In the genomic region with DNA sequence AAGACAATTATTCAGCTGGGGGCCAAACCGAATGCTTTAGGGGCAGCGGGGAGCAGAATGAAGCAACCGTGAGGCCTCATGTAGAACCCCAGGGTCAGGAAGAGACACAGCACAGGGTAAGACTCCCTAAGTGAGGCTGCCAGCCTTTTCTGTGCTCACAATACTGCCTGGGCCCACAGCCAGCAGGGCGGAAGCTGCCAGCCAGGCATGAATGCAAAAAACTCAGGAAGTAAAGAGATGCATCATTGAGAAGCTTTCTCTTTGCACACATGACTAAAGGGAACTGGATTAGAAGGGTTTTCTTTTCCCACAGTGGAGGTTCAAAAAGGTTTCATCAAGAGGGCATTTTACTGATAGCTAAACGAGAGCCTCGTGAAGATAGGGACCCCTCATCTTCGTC, we compare ENCODE assay signal across 8 cellular contexts. TPM values are rescaled to one million over a fixed set of nuclear protein-coding genes. Genes with fewer than 3 reads are reported as not detected.
DNase-seq lines count a peak whose midpoint lies in the region; ATAC-seq, FAIRE-seq and TF ChIP-seq lines count a peak whose summit lies in the region.

No MANE protein-coding gene starts in this region.

- ATAC-seq in left lobe of liver (peak; percentile 42), HG03108 (IDR thresholded peaks at IDR 0.05; ENCODE audit: unreplicated experiment) (no peak)

- no peaks in the 10 kb centered on the region for H3K36me3 ChIP-seq in MG63

- H3K27me3 ChIP-seq in MG63: no peaks in the 10 kb centered on the region

- no peak for FAIRE-seq in D721Med (lab: Jason Lieb, UNC)

- peak overlapping the region; percentile 62 for H3K4me3 Mint-ChIP-seq in MCF 10A (ENCODE audit: unreplicated experiment)

- no peaks in the 10 kb centered on the region for H3K27me3 Mint-ChIP-seq in MCF 10A (ENCODE audit: insufficient read depth, unreplicated experiment)

- H3K9me3 ChIP-seq in MG63: no peaks in the 10 kb centered on the region

- POLR2A ChIA-PET in MCF 10A (lab: Yijun Ruan, JAX): interaction anchor here (0.5 to 3.1 kb wide), 16 partner anchors 9 to 455 kb away, joined by 3 to 23 read pairs (median 5); a partner anchor contains a TSS

- peaks cover 37% of the 10 kb centered on the region for H3K4me1 Mint-ChIP-seq in MCF 10A (ENCODE audit: insufficient read depth, unreplicated experiment)

- H3K36me3 Mint-ChIP-seq in MCF 10A (ENCODE audit: insufficient read depth, unreplicated experiment): no peaks in the 10 kb centered on the region

- no peaks in the 10 kb centered on the region for H3K9me3 Mint-ChIP-seq in MCF 10A (ENCODE audit: unreplicated experiment)

- H3K4me3 ChIP-seq in MG63: no peak overlapping the region

- peak overlapping the region; percentile 90 for H3K27ac Mint-ChIP-seq in MCF 10A (ENCODE audit: low read depth, unreplicated experiment)

- in situ Hi-C loops in ACHN (cut with HindIII; ENCODE audit: low pct_ligation_motif_present, low pct_unique_long_range_greater_than_20kb, low sequenced_read_pairs): no loop called here

- CTCF ChIA-PET in MCF 10A (lab: Yijun Ruan, JAX): interaction anchor here (0.6 to 1.8 kb wide), 3 partner anchors 11 to 289 kb away, joined by 3 to 5 read pairs (median 3); no protein-coding TSS in a partner anchor

- DNase-seq in ACHN (peak; percentile 69), MG63 (peak; percentile 94), MCF 10A (ENCODE audit: unreplicated experiment) (peak; percentile 82), left lobe of liver (ENCODE audit: low spot score) (no peak), D721Med (ENCODE audit: insufficient read length, low spot score) (no peak)
- no peak for DNase-seq in stimulated activated CD4-positive, alpha-beta T cell treated with anti-CD3 and anti-CD28 coated beads, Interleukin-12 subunit alpha, Interleukin-12 subunit beta, amount 100 ng/mL, for 4 hours
- DNase-seq in stimulated activated CD8-positive, alpha-beta memory T cell treated with anti-CD3 and anti-CD28 coated beads, Interleukin-4, amount 100 ng/mL, for 48 hours: no peak

- intact Hi-C loops in MCF 10A (cut with micrococcal nuclease): no loop called here

- no peak for TF ChIP-seq CTCF in MCF 10A (IDR thresholded peaks at IDR 0.05; ENCODE audit: unreplicated experiment)
- TF ChIP-seq CTCF in D721Med (IDR thresholded peaks at IDR 0.05; ENCODE audit: insufficient read depth, missing control alignments): no peak

- no TSS peak for BruUV-seq in MCF 10A (replicated peaks; lab: Mats Ljungman, UMichigan)

RNA-seq across cellular contexts. Expression of a gene that starts 33.3 kb away (rescaled TPM):
- 4.7 and 4.8 TPM in 2 replicates for total RNA-seq in MG63 (2014; rRNA removed; shearing (Covaris generic); ENCODE audit: low replicate concordance)
- total RNA-seq in MCF 10A (2022) (19.6 and 20.3 TPM in 2 replicates), left lobe of liver (0.28 TPM)

Comparison
In these comparisons a context has a peak if more than half of its experiments do, and no peak if none do; other contexts are left out.
1. DNase-seq: peak in ACHN (single experiment), MG63 (single experiment) and MCF 10A (single experiment); none in left lobe of liver (single experiment), stimulated activated CD4-positive, alpha-beta T cell treated with anti-CD3 and anti-CD28 coated beads, Interleukin-12 subunit alpha, Interleukin-12 subunit beta, amount 100 ng/mL, for 4 hours (single experiment), stimulated activated CD8-positive, alpha-beta memory T cell treated with anti-CD3 and anti-CD28 coated beads, Interleukin-4, amount 100 ng/mL, for 48 hours (single experiment) and D721Med (single experiment).